In genomic region chr14:39272918-39273317, GRCh38 we compare ENCODE assay signal across 20 cellular contexts. TPM values are rescaled to one million over a fixed set of nuclear protein-coding genes. Genes with fewer than 3 reads are reported as not detected.
DNase-seq lines count a peak whose midpoint lies in the region; ATAC-seq, FAIRE-seq and TF ChIP-seq lines count a peak whose summit lies in the region.
"Had no signal": no experiment of that assay in that cellular context is flagged by ENCODE, and none has a peak within 500 bp of the region (broad histone marks: within the 10 kb centered on the region; RNA-seq: fewer than 3 reads in every experiment).

No MANE protein-coding gene starts in this region.

- POLR2A ChIA-PET in HepG2 (lab: Yijun Ruan, JAX) = interaction anchor here (0.6 kb wide), 1 partner anchor 9 kb away, joined by 3 read pairs; no protein-coding TSS in a partner anchor

- no peak overlapping the region for H3K4me2 ChIP-seq in HepG2 (ENCODE audit: low read depth, low read length)
- H3K4me2 ChIP-seq: GM23338 had no signal

- peaks cover 48% of the 10 kb centered on the region for H3K4me1 Mint-ChIP-seq in T-helper 17 cell
- H3K4me1 Mint-ChIP-seq in effector memory CD8-positive, alpha-beta T cell (ENCODE audit: low read depth in 2 of 2) = peaks cover 49 to 79% of the 10 kb centered on the region in 2 donors

- no peaks in the 10 kb centered on the region for H3K27me3 ChIP-seq in HepG2 (ENCODE audit: control insufficient read depth in 1 of 2, insufficient read depth in 2 of 2, low read length in 2 of 2)
- H3K27me3 ChIP-seq in right lobe of liver = no peaks in the 10 kb centered on the region

- WGBS in HepG2 (ENCODE audit: low lambda C conversion rate) = 92% methylated on average over 1 of the region's 1 CpG
- 100% methylated on average over 1 of the region's 1 CpG for WGBS in right lobe of liver (ENCODE audit: insufficient coverage, low coverage, low lambda C conversion rate, missing lambda C conversion rate)

- TF ChIP-seq RAD21 in HepG2 (CRISPR knock-in tag; IDR thresholded peaks at IDR 0.05) = no peak

- intact Hi-C loops in HepG2 (cut with micrococcal nuclease; ENCODE audit: unreplicated experiment) = no loop called here
- intact Hi-C loops in right lobe of liver (cut with DNase I) = loop anchor here in 1 of 2 donors (10.0 kb wide), 1 partner anchor 98 kb away; the partner anchor contains the start of genes PNN and TRAPPC6B

- H3K4me3 ChIP-seq in HepG2 (replicated peaks in 1 of 3; ENCODE audit: insufficient read depth in 1 of 3, low read depth in 2 of 3, low read length in 3 of 3) = no peak overlapping the region
- no peak overlapping the region for H3K4me3 ChIP-seq in right lobe of liver
- H3K4me3 ChIP-seq: GM12878, GM23338, HAP-1 had no signal

- FAIRE-seq in HepG2 (lab: Jason Lieb, UNC) = no peak
- FAIRE-seq: GM12878 had no signal

- H3K9me3 ChIP-seq in HepG2 (ENCODE audit: low read length) (peaks cover 10% of the 10 kb centered on the region), right lobe of liver (no peaks in the 10 kb centered on the region), T-helper 17 cell (ENCODE audit: control insufficient read depth, low read length, poor library complexity, severe bottlenecking) (no peaks in the 10 kb centered on the region)

- in situ Hi-C loops in HepG2 (cut with HindIII; ENCODE audit: extremely low pct_ligation_motif_present, low pct_unique_long_range_greater_than_20kb) = no loop called here

- peak overlapping the region; percentile 37 for H3K27ac Mint-ChIP-seq in T-helper 17 cell
- H3K27ac Mint-ChIP-seq in effector memory CD8-positive, alpha-beta T cell = peak overlapping the region; percentile 45 to 61
- H3K27ac Mint-ChIP-seq: GM23338 had no signal

- DNase-seq in HepG2 (ENCODE audit: low spot score) = no peak
- DNase-seq in right lobe of liver = no peak
- no peak for DNase-seq in T-helper 17 cell
- DNase-seq in effector memory CD8-positive, alpha-beta T cell = no peak
- DNase-seq in NCI-H1436 (lab: John Stamatoyannopoulos, UW) = no peak
- no peak for DNase-seq in erythroblast (lab: John Stamatoyannopoulos, UW)
- DNase-seq in GM19238 (ENCODE audit: insufficient read length, low spot score) = no peak
- DNase-seq: CD4-positive, alpha-beta memory T cell; DND-41; KBM-7; NCI-H1092; NCI-H146; NCI-H2029; NCI-H2227 treated with DMSO at 0.1 percent for 48 hours; NCI-H524; NCI-H82 had no signal

- H3K9ac ChIP-seq in HepG2 (ENCODE audit: insufficient read depth, low read depth, low read length) = no peak overlapping the region

- H3K27me3 Mint-ChIP-seq in T-helper 17 cell = no peaks in the 10 kb centered on the region
- no peaks in the 10 kb centered on the region for H3K27me3 Mint-ChIP-seq in effector memory CD8-positive, alpha-beta T cell
- H3K27me3 Mint-ChIP-seq: CD4-positive, alpha-beta memory T cell had no signal

- H3K4me3 Mint-ChIP-seq in T-helper 17 cell = no peak overlapping the region
- H3K4me3 Mint-ChIP-seq in effector memory CD8-positive, alpha-beta T cell = peak overlapping the region; percentile 9 to 22
- H3K4me3 Mint-ChIP-seq: GM23338 had no signal

- H3K79me2 ChIP-seq in HepG2 (ENCODE audit: insufficient read depth, low read length) = peaks cover 96% of the 10 kb centered on the region

- TF ChIP-seq CTCF in HepG2 (CRISPR knock-in tag; IDR thresholded peaks at IDR 0.05) (no peak), right lobe of liver (IDR thresholded peaks at IDR 0.05) (no peak)

- H3K27ac ChIP-seq in HepG2 (ENCODE audit: extremely low read length, insufficient read depth, low read length) (no peak overlapping the region), right lobe of liver (no peak overlapping the region)

- TF ChIP-seq EP300 in HepG2 (IDR thresholded peaks at IDR 0.05; ENCODE audit: low read depth in 2 of 2, low read length in 2 of 2) = no peak
- TF ChIP-seq EP300 in HepG2 (CRISPR knock-in tag; IDR thresholded peaks at IDR 0.05; ENCODE audit: borderline replicate concordance) = no peak

- no peak overlapping the region for H2AFZ ChIP-seq in HepG2 (ENCODE audit: low read length)
- H2AFZ ChIP-seq: GM23338 had no signal

- no TSS peak for BruUV-seq in HepG2 (replicated peaks; lab: Mats Ljungman, UMichigan)

- peaks cover 20% of the 10 kb centered on the region for H4K20me1 ChIP-seq in HepG2 (ENCODE audit: insufficient read depth, low read length)

- TF ChIP-seq POLR2A in HepG2 (IDR thresholded peaks at IDR 0.05; ENCODE audit: insufficient read depth in 1 of 2, low read depth in 2 of 2, low read length in 2 of 2) (no peak), right lobe of liver (IDR thresholded peaks at IDR 0.05) (no peak), erythroblast (IDR thresholded peaks at IDR 0.05; ENCODE audit: low read length) (no peak)

- H3K36me3 ChIP-seq in HepG2 (replicated peaks in 1 of 2; ENCODE audit: control insufficient read depth in 1 of 2, insufficient read depth in 2 of 2, low read length in 2 of 2) (peaks cover 3 to 6% of the 10 kb centered on the region in 2 experiments), right lobe of liver (no peaks in the 10 kb centered on the region)
- H3K36me3 ChIP-seq: HAP-1 had no signal

- H3K4me1 ChIP-seq in HepG2 (ENCODE audit: insufficient read depth, low read length) (peaks cover 65% of the 10 kb centered on the region), right lobe of liver (peaks cover 0 to 32% (median 8%) of the 10 kb centered on the region in 4 donors)

- H3K36me3 Mint-ChIP-seq in T-helper 17 cell (ENCODE audit: low read depth) = no peaks in the 10 kb centered on the region
- peaks cover 10% of the 10 kb centered on the region for H3K36me3 Mint-ChIP-seq in effector memory CD8-positive, alpha-beta T cell (ENCODE audit: insufficient read depth)

- no peaks in the 10 kb centered on the region for H3K9me3 Mint-ChIP-seq in effector memory CD8-positive, alpha-beta T cell
- H3K9me3 Mint-ChIP-seq: CD4-positive, alpha-beta memory T cell had no signal

- ATAC-seq in HepG2 = no peak
- ATAC-seq in right lobe of liver = no peak
- no peak for ATAC-seq in T-helper 17 cell
- ATAC-seq in effector memory CD8-positive, alpha-beta T cell (replicated peaks) = no peak
- ATAC-seq: GM12878, GM23338, Panc1 had no signal

- CTCF ChIA-PET in HepG2 (lab: Yijun Ruan, JAX; ENCODE audit: low intra/inter-chr PET ratio, low total read pairs) = no interaction called here

TF ChIP-seq in HepG2, 621 proteins besides CTCF, POLR2A, EP300 and RAD21 (continues in another document):
- TF ChIP-seq ZNF282 (IDR thresholded peaks at IDR 0.05; ENCODE audit: partially characterized antibody) = peak; percentile 67
- no peak for TF ChIP-seq ZNF749 (CRISPR knock-in tag; IDR thresholded peaks at IDR 0.05; ENCODE audit: borderline replicate concordance)
- no peak for TF ChIP-seq CEBPZ (IDR thresholded peaks at IDR 0.05; ENCODE audit: low read length)
- no peak for TF ChIP-seq MIXL1 (CRISPR knock-in tag; IDR thresholded peaks at IDR 0.05)
- peak; percentile 61; the same call in 1 of the 2 replicates for TF ChIP-seq ATF7 (IDR thresholded peaks at IDR 0.05)
- no peak for TF ChIP-seq ATF7 (CRISPR knock-in tag; IDR thresholded peaks at IDR 0.05)
- TF ChIP-seq ZNF644 (CRISPR knock-in tag; IDR thresholded peaks at IDR 0.05; ENCODE audit: low read depth) = no peak

RNA-seq across cellular contexts. Expression of gene MIA2, which starts 39.2 kb away (rescaled TPM):
- total RNA-seq in HepG2 (2016; rRNA removed; fragmentation: Illumina TruSeq; extraction: Trizol) (119 and 158 TPM in 2 replicates), right lobe of liver (10 to 100 TPM; 58.7 to 90.8 (median 73.6) TPM), T-helper 17 cell (10 to 100 TPM; 22.2 to 23.4 TPM)
- 154 and 169 TPM in 2 replicates for total RNA-seq in HepG2 (2016; cell fraction: cytosol; rRNA removed; fragmentation: Illumina TruSeq; extraction: Trizol; ENCODE audit: low read depth)
- 111 and 161 TPM in 2 replicates for total RNA-seq in HepG2 (2016; cell fraction: insoluble cytoplasmic fraction; rRNA removed; fragmentation: Illumina TruSeq; extraction: Trizol)
- total RNA-seq in HepG2 (2016; cell fraction: membrane; rRNA removed; fragmentation: Illumina TruSeq; extraction: Trizol) = 165 and 196 TPM in 2 replicates
- total RNA-seq in HepG2 (2016; cell fraction: nucleus; rRNA removed; fragmentation: Illumina TruSeq; extraction: Trizol) = 192 and 219 TPM in 2 replicates
- polyA plus RNA-seq in HepG2 (2011; rRNA removed) = 131 and 134 TPM in 2 replicates
- polyA plus RNA-seq in HepG2 (2011; cell fraction: cytosol; rRNA removed) = 57.1 and 79.7 TPM in 2 replicates
- polyA plus RNA-seq in HepG2 (2011; cell fraction: nucleus; rRNA removed) = 77.3 and 94.7 TPM in 2 replicates
- 103 and 118 TPM in 2 replicates for polyA plus RNA-seq in HepG2 (2012)
- 19.6 and 24.5 TPM in 2 replicates for polyA plus RNA-seq in HepG2 (2016; cell fraction: cytosol; fragmentation: Illumina TruSeq; extraction: Trizol; ENCODE audit: low read depth)
- polyA plus RNA-seq in HepG2 (2016; cell fraction: insoluble cytoplasmic fraction; fragmentation: Illumina TruSeq; extraction: Trizol; ENCODE audit: low read depth) = 95.4 and 102 TPM in 2 replicates
- 45.8 and 50.4 TPM in 2 replicates for polyA plus RNA-seq in HepG2 (2016; cell fraction: membrane; fragmentation: Illumina TruSeq; extraction: Trizol; ENCODE audit: low read depth)
- 216 and 223 TPM in 2 replicates for polyA plus RNA-seq in HepG2 (2016; cell fraction: nucleus; fragmentation: Illumina TruSeq; extraction: Trizol; ENCODE audit: insufficient read depth, low read depth)
- 24.3 and 71.9 TPM in 2 replicates for polyA minus RNA-seq in HepG2 (2011; rRNA and poly(A)+ RNA removed; ENCODE audit: low replicate concordance)
- polyA minus RNA-seq in HepG2 (2011; cell fraction: cytosol; rRNA and poly(A)+ RNA removed) = 59.9 and 69.8 TPM in 2 replicates
- 211 and 242 TPM in 2 replicates for polyA minus RNA-seq in HepG2 (2011; cell fraction: nucleus; rRNA and poly(A)+ RNA removed)
